Comparison of ENCODE assay signal across 8 cellular contexts in the genomic region with DNA sequence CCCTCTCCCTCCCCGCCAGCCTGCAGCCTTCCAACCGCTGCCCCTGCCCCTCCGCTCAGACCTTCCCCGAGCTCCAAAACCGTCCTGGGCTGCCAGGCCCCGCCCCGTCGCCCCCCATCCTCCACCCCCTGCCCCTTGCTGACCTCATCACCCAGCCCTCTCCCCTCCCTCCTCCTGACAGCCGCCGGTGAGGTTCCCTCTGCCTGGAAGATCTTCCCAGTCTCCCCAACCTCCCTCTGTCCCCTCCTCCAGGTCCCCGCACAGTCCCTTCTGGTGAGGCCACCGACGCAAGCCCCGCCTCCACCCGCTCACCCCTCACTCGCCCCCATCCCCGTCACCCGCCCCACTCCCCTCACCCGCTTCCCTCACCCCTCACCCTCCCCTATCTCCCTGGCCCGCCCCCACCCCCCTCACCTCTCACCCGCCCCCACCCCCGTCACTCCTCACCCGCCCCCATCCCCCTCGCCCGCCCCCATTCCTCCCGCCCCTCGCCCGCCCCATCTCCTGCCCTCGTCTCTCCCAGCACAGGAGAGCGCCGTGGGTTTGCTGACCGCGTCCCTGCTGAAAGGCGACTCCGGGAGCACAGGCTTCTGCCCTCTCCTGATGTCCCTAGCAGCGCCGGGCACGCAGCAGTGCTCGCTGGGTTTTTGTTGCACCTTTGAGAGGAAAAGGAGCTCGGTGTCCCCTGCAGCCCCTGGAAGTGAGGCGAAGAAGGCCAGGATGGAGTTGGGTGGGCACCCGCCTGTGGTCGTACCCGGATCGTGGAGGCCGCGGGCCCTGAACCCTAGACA. TPM values are rescaled to one million over a fixed set of nuclear protein-coding genes. Genes with fewer than 3 reads are reported as not detected.
DNase-seq lines count a peak whose midpoint lies in the region; ATAC-seq, FAIRE-seq and TF ChIP-seq lines count a peak whose summit lies in the region.

No MANE protein-coding gene starts in this region.

- peaks cover 19% of the 10 kb centered on the region for H3K4me1 Mint-ChIP-seq in Caco-2 (ENCODE audit: low read depth, unreplicated experiment)
- H3K4me1 Mint-ChIP-seq in T-cell: peaks cover 10 to 20% (median 17%) of the 10 kb centered on the region in 3 donors

- H3K27ac ChIP-seq in endothelial cell of umbilical vein (ENCODE audit: insufficient read depth, low read depth, low read length) (no peak overlapping the region), neural cell (ENCODE audit: low read length) (peak overlapping the region; percentile 67)

- intact Hi-C loops in Caco-2 (cut with micrococcal nuclease; ENCODE audit: unreplicated experiment) (no loop called here), endothelial cell of umbilical vein (cut with micrococcal nuclease) (loop anchor here (2.0 to 5.0 kb wide), 2 partner anchors 49 to 68 kb away; no protein-coding TSS in a partner anchor)

- CTCF ChIA-PET in Caco-2 (lab: Charles Lee) (interaction anchor here (1.0 kb wide), 1 partner anchor 11 kb away, joined by 4 read pairs; no protein-coding TSS in a partner anchor), T-cell (lab: Charles Lee) (interaction anchor here (0.5 to 0.9 kb wide), 2 partner anchors 22 to 937 kb away, joined by 3 to 12 read pairs; no protein-coding TSS in a partner anchor), endothelial cell of umbilical vein (lab: Charles Lee) (interaction anchor here (1.1 to 1.9 kb wide), 4 partner anchors 50 to 286 kb away, joined by 3 to 11 read pairs (median 4); no protein-coding TSS in a partner anchor)

- DNase-seq in Caco-2: peak; percentile 70 to 80
- peak in 2 of 34 experiments; percentile 10 to 17 for DNase-seq in T-cell
- peak; percentile 14 for DNase-seq in endothelial cell of umbilical vein (ENCODE audit: low read depth, low spot score)
- DNase-seq in activated CD4-positive, CD25-positive, alpha-beta regulatory T cell (lab: John Stamatoyannopoulos, UW): no peak
- DNase-seq in GM12892 (ENCODE audit: insufficient read length): no peak
- no peak for DNase-seq in activated CD4-positive, CD25-positive, alpha-beta regulatory T cell treated with anti-CD3 and anti-CD28 coated beads, Interleukin-2, amount 50 U/mL, for 72 hours

- peak overlapping the region; percentile 77 for H3K27ac Mint-ChIP-seq in Caco-2 (ENCODE audit: unreplicated experiment)
- no peak overlapping the region for H3K27ac Mint-ChIP-seq in T-cell

- dilution Hi-C loops in endothelial cell of umbilical vein (cut with MboI; ENCODE audit: extremely low pct_ligation_motif_present, low sequenced_read_pairs): no loop called here

- no peaks in the 10 kb centered on the region for H3K9me1 ChIP-seq in endothelial cell of umbilical vein (replicated peaks; ENCODE audit: control insufficient read depth, extremely low read depth, insufficient read depth, low read length)

- peaks cover 42% of the 10 kb centered on the region for H3K4me1 ChIP-seq in Caco-2
- peaks cover 6% of the 10 kb centered on the region for H3K4me1 ChIP-seq in endothelial cell of umbilical vein (ENCODE audit: control insufficient read depth, extremely low read depth, insufficient read depth, low read length)

- H3K9me3 Mint-ChIP-seq in Caco-2 (ENCODE audit: unreplicated experiment): no peaks in the 10 kb centered on the region
- no peaks in the 10 kb centered on the region for H3K9me3 Mint-ChIP-seq in T-cell

- peak overlapping the region; percentile 91 for H2AFZ ChIP-seq in endothelial cell of umbilical vein (ENCODE audit: low read depth, low read length)
- H2AFZ ChIP-seq in neural cell (ENCODE audit: low read depth, low read length): peak overlapping the region; percentile 87

- POLR2A ChIA-PET in Caco-2 (lab: Charles Lee): no interaction called here
- POLR2A ChIA-PET in T-cell (lab: Charles Lee): no interaction called here
- POLR2A ChIA-PET in endothelial cell of umbilical vein (lab: Charles Lee): interaction anchor here (0.6 kb wide), 1 partner anchor 109 kb away, joined by 8 read pairs; no protein-coding TSS in a partner anchor

- H3K36me3 ChIP-seq in Caco-2 (ENCODE audit: control insufficient read depth, insufficient read depth, low read length) (no peaks in the 10 kb centered on the region), endothelial cell of umbilical vein (ENCODE audit: control insufficient read depth in 2 of 2, extremely low read depth in 1 of 2, insufficient read depth in 2 of 2, low read length in 2 of 2) (no peaks in the 10 kb centered on the region), neural cell (ENCODE audit: insufficient read depth, low read length) (no peaks in the 10 kb centered on the region)

- TF ChIP-seq POLR2A in endothelial cell of umbilical vein (IDR thresholded peaks at IDR 0.05; ENCODE audit: low read depth, low read length) (no peak), GM12892 (IDR thresholded peaks at IDR 0.05; ENCODE audit: low read depth, low read length) (no peak)

- H3K4me3 ChIP-seq in Caco-2 (ENCODE audit: low read depth, low read length) (peak overlapping the region; percentile 76), endothelial cell of umbilical vein (replicated peaks in 1 of 3; ENCODE audit: insufficient read depth in 1 of 3, low read depth in 1 of 3, low read length in 3 of 3) (peak overlapping the region; percentile 44 to 61 (median 57)), neural cell (ENCODE audit: low read length) (peak overlapping the region; percentile 77)

- TF ChIP-seq RAD21 in neural cell (conservative IDR thresholded peaks at IDR 0.05): no peak

- H3K4me2 ChIP-seq in endothelial cell of umbilical vein (ENCODE audit: insufficient read depth, low read length) (peak overlapping the region; percentile 82), neural cell (ENCODE audit: low read length) (no peak overlapping the region)

- no peak for TF ChIP-seq EP300 in neural cell (conservative IDR thresholded peaks at IDR 0.05; ENCODE audit: poor library complexity, severe bottlenecking)

- FAIRE-seq in endothelial cell of umbilical vein (lab: Jason Lieb, UNC) (no peak), GM12892 (lab: Jason Lieb, UNC) (no peak)

- no peaks in the 10 kb centered on the region for H3F3A ChIP-seq in neural cell (ENCODE audit: insufficient read depth, low read length, poor library complexity, severe bottlenecking)

- H3K9ac ChIP-seq in endothelial cell of umbilical vein (replicated peaks; ENCODE audit: extremely low read depth, insufficient read depth, low read length): no peak overlapping the region
- peak overlapping the region; percentile 86 for H3K9ac ChIP-seq in neural cell (ENCODE audit: low read length)

- H3K27me3 ChIP-seq in Caco-2 (replicated peaks; ENCODE audit: control insufficient read depth, insufficient read depth, low read length) (no peaks in the 10 kb centered on the region), endothelial cell of umbilical vein (ENCODE audit: control insufficient read depth in 2 of 2, insufficient read depth in 2 of 2, low read length in 2 of 2) (peaks cover 4 to 15% of the 10 kb centered on the region in 2 experiments), neural cell (ENCODE audit: insufficient read depth, low read depth, low read length) (no peaks in the 10 kb centered on the region)

- no peaks in the 10 kb centered on the region for H3K79me2 ChIP-seq in endothelial cell of umbilical vein (ENCODE audit: control insufficient read depth, insufficient read depth, low read length)
- no peaks in the 10 kb centered on the region for H3K79me2 ChIP-seq in neural cell (replicated peaks; ENCODE audit: insufficient read depth, low read length)

- BruUV-seq in Caco-2 (replicated peaks; lab: Mats Ljungman, UMichigan) (no TSS peak), endothelial cell of umbilical vein (replicated peaks; lab: Mats Ljungman, UMichigan) (no TSS peak)

- H3K4me3 Mint-ChIP-seq in Caco-2 (ENCODE audit: unreplicated experiment) (peak overlapping the region; percentile 95), T-cell (peak overlapping the region; percentile 73 to 85 (median 79))

- peak in 1 of 2 experiments; percentile 4 for TF ChIP-seq CTCF in Caco-2 (IDR thresholded peaks at IDR 0.05; ENCODE audit: insufficient read depth in 1 of 2, low read depth in 1 of 2, low read length in 1 of 2, severe bottlenecking in 1 of 2, unreplicated experiment in 1 of 2)
- no peak for TF ChIP-seq CTCF in endothelial cell of umbilical vein (IDR thresholded peaks at IDR 0.05; ENCODE audit: extremely low read depth in 1 of 2, insufficient read depth in 1 of 2, low read depth in 1 of 2, low read length in 2 of 2)
- no peak for TF ChIP-seq CTCF in neural cell (IDR thresholded peaks at IDR 0.05; ENCODE audit: poor library complexity, severe bottlenecking)

- H3K9me3 ChIP-seq in Caco-2 (no peaks in the 10 kb centered on the region), endothelial cell of umbilical vein (replicated peaks; ENCODE audit: control insufficient read depth, insufficient read depth, low read length) (no peaks in the 10 kb centered on the region), neural cell (ENCODE audit: low read length) (no peaks in the 10 kb centered on the region)

- no peaks in the 10 kb centered on the region for H3K27me3 Mint-ChIP-seq in Caco-2 (ENCODE audit: insufficient read depth, unreplicated experiment)
- peaks cover 6 to 11% of the 10 kb centered on the region in 2 donors for H3K27me3 Mint-ChIP-seq in T-cell

- ATAC-seq in HG02571 (IDR thresholded peaks at IDR 0.05; ENCODE audit: unreplicated experiment): peak; percentile 16
- peak; percentile 6 to 34 (median 17) for ATAC-seq in T-cell (replicated peaks in 1 of 4)

- H3K36me3 Mint-ChIP-seq in Caco-2 (ENCODE audit: insufficient read depth, unreplicated experiment) (no peaks in the 10 kb centered on the region), T-cell (no peaks in the 10 kb centered on the region)

- no peaks in the 10 kb centered on the region for H3K9me2 ChIP-seq in neural cell (ENCODE audit: insufficient read depth, low read length)

- H4K20me1 ChIP-seq in endothelial cell of umbilical vein (replicated peaks; ENCODE audit: control insufficient read depth, extremely low read depth, insufficient read depth, low read length) (no peaks in the 10 kb centered on the region), neural cell (ENCODE audit: insufficient read depth) (no peaks in the 10 kb centered on the region)

RNA-seq across cellular contexts. Expression of a gene that starts 16.4 kb away (rescaled TPM):
- total RNA-seq in Caco-2 (2022) (1.9 and 2.0 TPM in 2 replicates), T-cell (not detected), endothelial cell of umbilical vein (not detected in 2 replicates)
- polyA plus RNA-seq in endothelial cell of umbilical vein (not detected in 2 replicates), neural cell (not detected in 2 replicates)
- not detected in 2 replicates for polyA plus RNA-seq in endothelial cell of umbilical vein (2011; cell fraction: cytosol; rRNA removed)
- not detected in 2 replicates for polyA plus RNA-seq in endothelial cell of umbilical vein (2011; cell fraction: nucleus; rRNA removed)
- not detected in 2 replicates for polyA plus RNA-seq in endothelial cell of umbilical vein (2012)
- polyA minus RNA-seq in endothelial cell of umbilical vein (not detected in 2 replicates), neural cell (not detected in 2 replicates)
- polyA minus RNA-seq in endothelial cell of umbilical vein (2011; cell fraction: cytosol; rRNA and poly(A)+ RNA removed): not detected
- not detected in 2 replicates for polyA minus RNA-seq in endothelial cell of umbilical vein (2011; cell fraction: nucleus; rRNA and poly(A)+ RNA removed)
- not detected for polyA plus RNA-seq in GM12892 (2012; ENCODE audit: missing spikeins)

RNA-seq across cellular contexts. Expression of a gene that starts 27.7 kb away (rescaled TPM):
- total RNA-seq in Caco-2 (2022) (34.7 and 38.8 TPM in 2 replicates), T-cell (10 to 100 TPM; 21.2 to 40.2 (median 30.8) TPM), endothelial cell of umbilical vein (37.9 and 43.4 TPM in 2 replicates)
- polyA plus RNA-seq in endothelial cell of umbilical vein (53.6 and 63.6 TPM in 2 replicates), neural cell (83.5 and 129 TPM in 2 replicates)
- 36.7 and 41.5 TPM in 2 replicates for polyA plus RNA-seq in endothelial cell of umbilical vein (2011; cell fraction: cytosol; rRNA removed)
- 85.3 and 92.4 TPM in 2 replicates for polyA plus RNA-seq in endothelial cell of umbilical vein (2011; cell fraction: nucleus; rRNA removed)
- polyA plus RNA-seq in endothelial cell of umbilical vein (2012): 37.6 and 40.4 TPM in 2 replicates
- polyA minus RNA-seq in endothelial cell of umbilical vein (32.3 and 39.4 TPM in 2 replicates), neural cell (83.7 and 98.6 TPM in 2 replicates)
- polyA minus RNA-seq in endothelial cell of umbilical vein (2011; cell fraction: cytosol; rRNA and poly(A)+ RNA removed): 16.9 TPM
- 12.5 and 17.3 TPM in 2 replicates for polyA minus RNA-seq in endothelial cell of umbilical vein (2011; cell fraction: nucleus; rRNA and poly(A)+ RNA removed)
- polyA plus RNA-seq in GM12892 (2012; ENCODE audit: missing spikeins): 32.5 TPM

RNA-seq across cellular contexts. Expression of a gene that starts 41.4 kb away (rescaled TPM):
- total RNA-seq in Caco-2 (2022): 120 and 131 TPM in 2 replicates
- 100 to 1,000 TPM in 4 of 5 donors, 10 to 100 TPM in 1; 53.5 to 394 (median 154) TPM for total RNA-seq in T-cell
- total RNA-seq in endothelial cell of umbilical vein: 20.2 and 44.2 TPM in 2 replicates
- 19.2 and 25.6 TPM in 2 replicates for polyA plus RNA-seq in endothelial cell of umbilical vein
- polyA plus RNA-seq in endothelial cell of umbilical vein (2011; cell fraction: cytosol; rRNA removed): 20.2 and 23.6 TPM in 2 replicates
- 89.7 and 94.0 TPM in 2 replicates for polyA plus RNA-seq in endothelial cell of umbilical vein (2011; cell fraction: nucleus; rRNA removed)
- 71.2 and 114 TPM in 2 replicates for polyA plus RNA-seq in endothelial cell of umbilical vein (2012)
- polyA minus RNA-seq in endothelial cell of umbilical vein: 56.6 and 57.8 TPM in 2 replicates
- 9.1 TPM for polyA minus RNA-seq in endothelial cell of umbilical vein (2011; cell fraction: cytosol; rRNA and poly(A)+ RNA removed)
- polyA minus RNA-seq in endothelial cell of umbilical vein (2011; cell fraction: nucleus; rRNA and poly(A)+ RNA removed): 40.2 and 54.7 TPM in 2 replicates
- polyA plus RNA-seq in neural cell: 8.6 and 9.6 TPM in 2 replicates
- 9.7 and 10.2 TPM in 2 replicates for polyA minus RNA-seq in neural cell
- 42.4 TPM for polyA plus RNA-seq in GM12892 (2012; ENCODE audit: missing spikeins)

Comparison
In these comparisons a context has a peak if more than half of its experiments do, and no peak if none do; other contexts are left out.
1. DNase-seq: peak in Caco-2 (2 of 2) and endothelial cell of umbilical vein (single experiment); none in activated CD4-positive, CD25-positive, alpha-beta regulatory T cell (0 of 4), GM12892 (single experiment) and activated CD4-positive, CD25-positive, alpha-beta regulatory T cell treated with anti-CD3 and anti-CD28 coated beads, Interleukin-2, amount 50 U/mL, for 72 hours (single experiment).
2. Peak in every context shown above with its lines, with median percentiles within 50 percentile points of each other: H3K4me3 ChIP-seq.